8 cellular contexts compared by ENCODE assay signal in genomic region chr5:122101636-122102285, GRCh38. TPM values are rescaled to one million over a fixed set of nuclear protein-coding genes. Genes with fewer than 3 reads are reported as not detected.
A peak's percentile ranks its signal among the peaks of the same experiment; 100 is the strongest.
DNase-seq lines count a peak whose midpoint lies in the region; ATAC-seq and TF ChIP-seq lines count a peak whose summit lies in the region.

No MANE protein-coding gene starts in this region.

- H3K36me3 Mint-ChIP-seq in activated T-helper 17 cell treated with anti-CD3 and anti-CD28 coated beads, Interleukin-2, amount 50 U/mL, for 72 hours (ENCODE audit: low read depth) = no peaks in the 10 kb centered on the region

- ATAC-seq in GM19351 (IDR thresholded peaks at IDR 0.05; ENCODE audit: unreplicated experiment) = peak; percentile 88
- peak; percentile 84 for ATAC-seq in SK-N-SH treated with all-trans-retinoic acid at 6 μM for 48 hours
- no peak for ATAC-seq in activated T-helper 17 cell treated with anti-CD3 and anti-CD28 coated beads, Interleukin-2, amount 50 U/mL, for 72 hours (replicated peaks)

- H3K9me3 ChIP-seq in tibial nerve = no peaks in the 10 kb centered on the region

- H3K27ac ChIP-seq in tibial nerve = no peak overlapping the region

- no peak for TF ChIP-seq EP300 in tibial nerve (IDR thresholded peaks at IDR 0.05)

- 39 to 40% methylated on average over 4 of the region's 4 CpGs for WGBS in tibial nerve, 2 donors

- H3K4me3 Mint-ChIP-seq in activated T-helper 17 cell treated with anti-CD3 and anti-CD28 coated beads, Interleukin-2, amount 50 U/mL, for 72 hours = no peak overlapping the region

- peak; percentile 3 for DNase-seq in COLO829 (ENCODE audit: low spot score)
- DNase-seq in HT-29 (ENCODE audit: low spot score) = peak; percentile 63
- DNase-seq in glomerular visceral epithelial cell (ENCODE audit: extremely low spot score) = peak; percentile 49
- peak in 1 of 2 donors; percentile 26 for DNase-seq in tibial nerve (ENCODE audit: low spot score in 2 of 2)
- DNase-seq in activated T-cell treated with anti-CD3 and anti-CD28 coated beads, Interleukin-2, amount 50 U/mL, for 1 hour = no peak

- H3K9me3 Mint-ChIP-seq in activated T-helper 17 cell treated with anti-CD3 and anti-CD28 coated beads, Interleukin-2, amount 50 U/mL, for 72 hours = no peaks in the 10 kb centered on the region

- TF ChIP-seq POLR2A in tibial nerve (IDR thresholded peaks at IDR 0.05) = no peak

- H3K4me1 Mint-ChIP-seq in activated T-helper 17 cell treated with anti-CD3 and anti-CD28 coated beads, Interleukin-2, amount 50 U/mL, for 72 hours = no peaks in the 10 kb centered on the region

- H3K36me3 ChIP-seq in tibial nerve = no peaks in the 10 kb centered on the region

- TF ChIP-seq CTCF in tibial nerve (IDR thresholded peaks at IDR 0.05) = peak; percentile 27 to 72 (median 49)

- H3K27ac Mint-ChIP-seq in activated T-helper 17 cell treated with anti-CD3 and anti-CD28 coated beads, Interleukin-2, amount 50 U/mL, for 72 hours = no peak overlapping the region

- H3K27me3 ChIP-seq in tibial nerve = no peaks in the 10 kb centered on the region

- H3K4me3 ChIP-seq in tibial nerve = no peak overlapping the region

- no peaks in the 10 kb centered on the region for H3K27me3 Mint-ChIP-seq in activated T-helper 17 cell treated with anti-CD3 and anti-CD28 coated beads, Interleukin-2, amount 50 U/mL, for 72 hours

- no peaks in the 10 kb centered on the region for H3K4me1 ChIP-seq in tibial nerve

TF ChIP-seq in SK-N-SH treated with all-trans-retinoic acid at 6 μM for 48 hours, 23 proteins besides CTCF, POLR2A, EP300 and RAD21:
- TF ChIP-seq ZNF565 (CRISPR knock-in tag; conservative IDR thresholded peaks at IDR 0.05; ENCODE audit: low read depth) = no peak
- no peak for TF ChIP-seq CSDC2 (CRISPR knock-in tag; IDR thresholded peaks at IDR 0.05)
- no peak for TF ChIP-seq ESRRG (CRISPR knock-in tag; IDR thresholded peaks at IDR 0.05)
- no peak for TF ChIP-seq CREB5 (CRISPR knock-in tag; IDR thresholded peaks at IDR 0.05; ENCODE audit: low read depth)

RNA-seq across cellular contexts. Expression of gene LOX, which starts 23.7 kb away (rescaled TPM):
- not detected in 2 replicates for total RNA-seq in HT-29 (2014; rRNA removed; shearing (Covaris generic))
- total RNA-seq in tibial nerve = 10 to 100 TPM in 3 of 4 donors, 1 to 10 TPM in 1; 7.1 to 44.3 (median 19.3) TPM
- total RNA-seq in activated T-helper 17 cell treated with anti-CD3 and anti-CD28 coated beads, Interleukin-2, amount 50 U/mL, for 72 hours = not detected

RNA-seq across cellular contexts. Expression of gene ZNF474, which starts 27.6 kb away (rescaled TPM):
- 0.08 and 0.29 TPM in 2 replicates for total RNA-seq in HT-29 (2014; rRNA removed; shearing (Covaris generic))
- 1 to 10 TPM in 2 of 4 donors, not detected in 2; 1.5 to 1.8 TPM for total RNA-seq in tibial nerve
- not detected for total RNA-seq in activated T-helper 17 cell treated with anti-CD3 and anti-CD28 coated beads, Interleukin-2, amount 50 U/mL, for 72 hours
